23 cellular contexts compared by ENCODE assay signal in the genomic region with DNA sequence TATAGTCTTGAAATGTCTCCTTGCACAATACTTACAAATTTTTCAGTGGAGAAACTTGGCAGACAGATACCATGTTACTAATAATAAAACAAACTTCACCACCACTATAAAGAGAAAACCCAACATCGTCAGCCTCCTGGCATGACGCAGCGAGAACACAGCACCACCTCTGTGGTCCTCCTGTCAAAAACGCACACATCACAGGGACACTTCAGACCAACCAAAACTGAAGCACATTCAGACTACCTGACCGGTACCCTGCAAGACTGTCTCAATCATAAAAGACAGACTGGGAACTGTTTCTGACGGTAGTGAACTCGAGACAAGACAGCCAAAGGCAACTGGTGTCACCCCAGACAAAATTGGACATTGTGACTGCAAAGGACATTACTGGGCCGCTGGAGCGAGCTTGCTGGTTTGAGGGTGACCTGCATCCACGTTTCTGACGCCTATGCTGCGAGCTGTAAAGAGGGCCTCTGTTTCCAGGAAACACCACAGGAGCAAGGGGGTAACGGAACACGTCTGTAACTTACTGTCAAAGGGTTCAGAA. TPM values are rescaled to one million over a fixed set of nuclear protein-coding genes. Genes with fewer than 3 reads are reported as not detected.
DNase-seq lines count a peak whose midpoint lies in the region; ATAC-seq, FAIRE-seq and TF ChIP-seq lines count a peak whose summit lies in the region.
"Had no signal": no experiment of that assay in that cellular context is flagged by ENCODE, and none has a peak within 500 bp of the region (broad histone marks: within the 10 kb centered on the region; RNA-seq: fewer than 3 reads in every experiment).

No MANE protein-coding gene starts in this region.

- H2AFZ ChIP-seq in H1 (ENCODE audit: low read length): no peak overlapping the region

- H2BK15ac ChIP-seq in H1 (ENCODE audit: low read length): no peak overlapping the region

- DNase-seq in GM12892 (ENCODE audit: insufficient read length) (no peak), H1 (ENCODE audit: low read depth in 1 of 2, low spot score in 2 of 2) (no peak), right atrium auricular region (ENCODE audit: low spot score) (peak; percentile 62), transverse colon (no peak), erythroblast (lab: John Stamatoyannopoulos, UW) (no peak)
- no peak for DNase-seq in stimulated activated effector memory CD8-positive, alpha-beta T cell treated with anti-CD3 and anti-CD28 coated beads, Interleukin-12 subunit alpha, Interleukin-12 subunit beta, amount 100 ng/mL, for 72 hours (ENCODE audit: low spot score in 2 of 2)
- DNase-seq in CD4-positive, alpha-beta T cell: no peak
- DNase-seq: activated CD4-positive, CD25-positive, alpha-beta regulatory T cell treated with anti-CD3 and anti-CD28 coated beads, Interleukin-2, amount 50 U/mL, for 72 hours; activated effector memory CD4-positive, alpha-beta T cell treated with Interleukin-2 at 50 U/mL for 16 hours; AML-193; Caco-2; KBM-7; left lung; NCI-H1092; NCI-H526; SJCRH30; stimulated activated CD4-positive, alpha-beta T cell treated with anti-CD3 and anti-CD28 coated beads, Interleukin-4, amount 100 ng/mL, for 24 hours; T1000 had no signal

- peak; percentile 39; the same call in 1 of the 2 replicates for TF ChIP-seq POLR2A in GM12892 (IDR thresholded peaks at IDR 0.05; ENCODE audit: low read depth, low read length)
- peak in 1 of 2 experiments; percentile 39; a peak in 1 of 3 replicates for TF ChIP-seq POLR2A in H1 (IDR thresholded peaks at IDR 0.05; ENCODE audit: control extremely low read depth in 1 of 2, low read depth in 2 of 2, low read length in 2 of 2)
- no peak for TF ChIP-seq POLR2A in transverse colon (IDR thresholded peaks at IDR 0.05)
- no peak for TF ChIP-seq POLR2A in erythroblast (IDR thresholded peaks at IDR 0.05; ENCODE audit: low read length)

- no peaks in the 10 kb centered on the region for H3K27me3 ChIP-seq in H1 (replicated peaks in 1 of 4; ENCODE audit: control insufficient read depth in 3 of 4, extremely low read depth in 1 of 4, insufficient read depth in 3 of 4, low read length in 3 of 4)
- no peaks in the 10 kb centered on the region for H3K27me3 ChIP-seq in right atrium auricular region
- H3K27me3 ChIP-seq in CD4-positive, alpha-beta T cell (ENCODE audit: control insufficient read depth, insufficient read depth, low read length): no peaks in the 10 kb centered on the region
- H3K27me3 ChIP-seq in transverse colon: no peaks in the 10 kb centered on the region
- H3K27me3 ChIP-seq: left lung, neutrophil, SJCRH30 had no signal

- no peak overlapping the region for H3K4ac ChIP-seq in H1 (replicated peaks; ENCODE audit: insufficient read length, low read depth, low read length)

- H4K8ac ChIP-seq in H1 (ENCODE audit: extremely low read depth, insufficient read depth, low read length): no peak overlapping the region

- TF ChIP-seq RAD21 in H1 (IDR thresholded peaks at IDR 0.05 in 1 of 2, conservative IDR thresholded peaks at IDR 0.05 in 1 of 2; ENCODE audit: low read depth in 2 of 2, low read length in 2 of 2): no peak

- H3K4me1 ChIP-seq in H1 (replicated peaks in 1 of 4; ENCODE audit: control insufficient read depth in 3 of 4, insufficient read depth in 4 of 4, low read length in 3 of 4): no peaks in the 10 kb centered on the region
- H3K4me1 ChIP-seq in right atrium auricular region: no peaks in the 10 kb centered on the region
- no peaks in the 10 kb centered on the region for H3K4me1 ChIP-seq in transverse colon
- H3K4me1 ChIP-seq: Caco-2, left lung, SJCRH30 had no signal

- no peak overlapping the region for H4K5ac ChIP-seq in H1 (ENCODE audit: insufficient read length, low read depth, low read length)

- H3K4me3 Mint-ChIP-seq in stimulated activated effector memory CD8-positive, alpha-beta T cell treated with anti-CD3 and anti-CD28 coated beads, Interleukin-12 subunit alpha, Interleukin-12 subunit beta, amount 100 ng/mL, for 72 hours: no peak overlapping the region
- no peak overlapping the region for H3K4me3 Mint-ChIP-seq in CD4-positive, alpha-beta T cell
- H3K4me3 Mint-ChIP-seq: dendritic cell treated with granulocyte-macrophage colony-stimulating factor and Interleukin-4, amounts not matched to agents 40 ng/mL and 50 ng/mL, for 4 days had no signal

- TF ChIP-seq EP300 in H1 (IDR thresholded peaks at IDR 0.05; ENCODE audit: borderline replicate concordance in 1 of 2, low read depth in 2 of 2, low read length in 2 of 2): no peak
- no peak for TF ChIP-seq EP300 in transverse colon (IDR thresholded peaks at IDR 0.05; ENCODE audit: low read depth)

- 87% methylated on average over 14 of the region's 14 CpGs; no CpG with 5 or more reads in 1 of the 2 experiments for WGBS in H1 (ENCODE audit: extremely low coverage in 1 of 2, insufficient coverage in 1 of 2, insufficient read length in 1 of 2, insufficient replicate concordance in 2 of 2, low coverage in 1 of 2, low lambda C conversion rate in 2 of 2, missing lambda C conversion rate in 1 of 2), 2 experiments
- 71 to 82% methylated on average over 2 to 14 of the region's 14 CpGs for WGBS in transverse colon (ENCODE audit: low coverage in 1 of 2), 2 donors

- H2BK12ac ChIP-seq in H1 (ENCODE audit: low read depth, low read length): no peak overlapping the region

- H3K23ac ChIP-seq in H1 (ENCODE audit: insufficient read length): no peak overlapping the region

- CTCF ChIA-PET in H1 (lab: Charles Lee; ENCODE audit: partially characterized antibody): interaction anchor here (0.7 kb wide), 1 partner anchor 141 kb away, joined by 3 read pairs; no protein-coding TSS in a partner anchor
- CTCF ChIA-PET in CD4-positive, alpha-beta T cell (lab: Charles Lee): no interaction called here

- intact Hi-C loops in CD4-positive, alpha-beta T cell (cut with DNase I, micrococcal nuclease): no loop called here
- intact Hi-C loops in transverse colon (cut with DNase I; ENCODE audit: low total_unique reads): no loop called here

- peaks cover 27 to 61% (median 45%) of the 10 kb centered on the region in 4 experiments for H3K36me3 ChIP-seq in H1 (ENCODE audit: control insufficient read depth in 2 of 4, insufficient read depth in 4 of 4, low read length in 3 of 4)
- peaks cover 48% of the 10 kb centered on the region for H3K36me3 ChIP-seq in right atrium auricular region
- peaks cover 0 to 43% (median 19%) of the 10 kb centered on the region in 4 donors for H3K36me3 ChIP-seq in transverse colon

- ATAC-seq in stimulated activated effector memory CD8-positive, alpha-beta T cell treated with anti-CD3 and anti-CD28 coated beads, Interleukin-12 subunit alpha, Interleukin-12 subunit beta, amount 100 ng/mL, for 72 hours: no peak
- no peak for ATAC-seq in GM21717 (IDR thresholded peaks at IDR 0.05; ENCODE audit: unreplicated experiment)
- ATAC-seq in CD4-positive, alpha-beta T cell (ENCODE audit: poor library complexity): no peak
- ATAC-seq: esophagus mucosa, left lung had no signal

- no peak overlapping the region for H2BK5ac ChIP-seq in H1 (ENCODE audit: low read depth, low read length)

- in situ Hi-C loops in transverse colon (cut with MboI; ENCODE audit: low pct_ligation_motif_present in 1 of 4, low pct_unique_long_range_greater_than_20kb in 1 of 4, low sequenced_read_pairs in 3 of 4): loop anchor here in 1 of 4 donors (25.0 kb wide), 1 partner anchor 1111 kb away; no protein-coding TSS in a partner anchor

- TF ChIP-seq CTCF in H1 (IDR thresholded peaks at IDR 0.05; ENCODE audit: control extremely low read depth in 1 of 3, insufficient read depth in 1 of 3, low read depth in 1 of 3, low read length in 3 of 3) (no peak), right atrium auricular region (IDR thresholded peaks at IDR 0.05) (no peak), transverse colon (IDR thresholded peaks at IDR 0.05) (no peak)
- TF ChIP-seq CTCF in CD4-positive, alpha-beta T cell (IDR thresholded peaks at IDR 0.05): no peak

- H3K27ac Mint-ChIP-seq in stimulated activated effector memory CD8-positive, alpha-beta T cell treated with anti-CD3 and anti-CD28 coated beads, Interleukin-12 subunit alpha, Interleukin-12 subunit beta, amount 100 ng/mL, for 72 hours: peak overlapping the region; percentile 53
- no peak overlapping the region for H3K27ac Mint-ChIP-seq in CD4-positive, alpha-beta T cell
- H3K27ac Mint-ChIP-seq: dendritic cell treated with granulocyte-macrophage colony-stimulating factor and Interleukin-4, amounts not matched to agents 40 ng/mL and 50 ng/mL, for 4 days had no signal

- H3K4me2 ChIP-seq in H1 (ENCODE audit: insufficient read depth in 1 of 2, low read depth in 2 of 2, low read length in 2 of 2): no peak overlapping the region

- H3K4me3 ChIP-seq in H1 (ENCODE audit: extremely low read depth in 1 of 4, insufficient read depth in 2 of 4, low read depth in 3 of 4, low read length in 4 of 4) (no peak overlapping the region), right atrium auricular region (no peak overlapping the region), transverse colon (no peak overlapping the region)
- H3K4me3 ChIP-seq: left lung, SJCRH30, skin epidermis had no signal

- no peak overlapping the region for H4K91ac ChIP-seq in H1 (replicated peaks; ENCODE audit: insufficient read length, low read length)

- H2BK20ac ChIP-seq in H1 (ENCODE audit: low read length): no peak overlapping the region

- no peaks in the 10 kb centered on the region for H3K27me3 Mint-ChIP-seq in CD4-positive, alpha-beta T cell
- H3K27me3 Mint-ChIP-seq: dendritic cell treated with granulocyte-macrophage colony-stimulating factor and Interleukin-4, amounts not matched to agents 40 ng/mL and 50 ng/mL, for 4 days had no signal

- no peaks in the 10 kb centered on the region for H3K9me3 ChIP-seq in H1 (ENCODE audit: insufficient read depth in 2 of 2, low read depth in 1 of 2, low read length in 1 of 2)
- H3K9me3 ChIP-seq in right atrium auricular region: no peaks in the 10 kb centered on the region
- no peaks in the 10 kb centered on the region for H3K9me3 ChIP-seq in CD4-positive, alpha-beta T cell (ENCODE audit: control insufficient read depth, low read length)
- H3K9me3 ChIP-seq in transverse colon: no peaks in the 10 kb centered on the region
- H3K9me3 ChIP-seq: Caco-2, left lung, neutrophil, SJCRH30 had no signal

- H4K20me1 ChIP-seq in H1 (replicated peaks in 1 of 2; ENCODE audit: control insufficient read depth in 1 of 2, insufficient read depth in 2 of 2, low read length in 2 of 2): peaks cover 6 to 7% of the 10 kb centered on the region in 2 experiments

- no peak overlapping the region for H3K14ac ChIP-seq in H1 (ENCODE audit: insufficient read length)

- no peak overlapping the region for H3K56ac ChIP-seq in H1 (replicated peaks; ENCODE audit: insufficient read length, low read depth, low read length)

- H3K79me2 ChIP-seq in H1 (ENCODE audit: control insufficient read depth in 1 of 2, insufficient read depth in 2 of 2, low read length in 2 of 2): no peaks in the 10 kb centered on the region

- H3K36me3 Mint-ChIP-seq in stimulated activated effector memory CD8-positive, alpha-beta T cell treated with anti-CD3 and anti-CD28 coated beads, Interleukin-12 subunit alpha, Interleukin-12 subunit beta, amount 100 ng/mL, for 72 hours: peaks cover 66% of the 10 kb centered on the region
- peaks cover 77% of the 10 kb centered on the region for H3K36me3 Mint-ChIP-seq in CD4-positive, alpha-beta T cell (ENCODE audit: low read depth)

- no peaks in the 10 kb centered on the region for H3K4me1 Mint-ChIP-seq in stimulated activated effector memory CD8-positive, alpha-beta T cell treated with anti-CD3 and anti-CD28 coated beads, Interleukin-12 subunit alpha, Interleukin-12 subunit beta, amount 100 ng/mL, for 72 hours
- H3K4me1 Mint-ChIP-seq in CD4-positive, alpha-beta T cell (ENCODE audit: low read depth): no peaks in the 10 kb centered on the region

- FAIRE-seq in GM12892 (lab: Jason Lieb, UNC) (no peak), H1 (lab: Jason Lieb, UNC) (no peak)

- no peak overlapping the region for H3K9ac ChIP-seq in H1 (replicated peaks in 1 of 4; ENCODE audit: extremely low read depth in 1 of 4, low read depth in 3 of 4, low read length in 3 of 4)

- H3K23me2 ChIP-seq in H1 (ENCODE audit: low read depth, low read length): no peaks in the 10 kb centered on the region

- no peak overlapping the region for H2AK5ac ChIP-seq in H1 (ENCODE audit: low read depth, low read length)

- no peak overlapping the region for H2BK120ac ChIP-seq in H1 (replicated peaks; ENCODE audit: low read depth, low read length)

- POLR2A ChIA-PET in H1 (lab: Charles Lee; ENCODE audit: partially characterized antibody): interaction anchor here (0.7 to 2.3 kb wide), 5 partner anchors 10 to 30 kb away, joined by 3 to 7 read pairs (median 3); no protein-coding TSS in a partner anchor
- POLR2A ChIA-PET in CD4-positive, alpha-beta T cell (lab: Charles Lee): no interaction called here

- no peak overlapping the region for H3K18ac ChIP-seq in H1 (ENCODE audit: extremely low read depth, low read length)

- H3K27ac ChIP-seq in H1 (ENCODE audit: low read depth, low read length): no peak overlapping the region
- H3K27ac ChIP-seq in right atrium auricular region: peak overlapping the region; percentile 49 to 75
- no peak overlapping the region for H3K27ac ChIP-seq in CD4-positive, alpha-beta T cell (ENCODE audit: low read depth, low read length)
- H3K27ac ChIP-seq in transverse colon: no peak overlapping the region
- H3K27ac ChIP-seq: left lung, neutrophil, SJCRH30, skin epidermis had no signal

- H3K79me1 ChIP-seq in H1 (ENCODE audit: low read depth, low read length): no peaks in the 10 kb centered on the region

- H3K9me3 Mint-ChIP-seq in stimulated activated effector memory CD8-positive, alpha-beta T cell treated with anti-CD3 and anti-CD28 coated beads, Interleukin-12 subunit alpha, Interleukin-12 subunit beta, amount 100 ng/mL, for 72 hours: no peaks in the 10 kb centered on the region
- H3K9me3 Mint-ChIP-seq in CD4-positive, alpha-beta T cell: no peaks in the 10 kb centered on the region
- H3K9me3 Mint-ChIP-seq: dendritic cell treated with granulocyte-macrophage colony-stimulating factor and Interleukin-4, amounts not matched to agents 40 ng/mL and 50 ng/mL, for 4 days had no signal

RNA-seq across cellular contexts. Expression of gene NSUN2, which starts 34.4 kb away (rescaled TPM):
- polyA plus RNA-seq in GM12892 (2012; ENCODE audit: missing spikeins): 61.9 TPM
- 94.7 and 96.5 TPM in 2 replicates for total RNA-seq in H1 (2021; fragmentation: NEBNext Ultra II Directional; extraction: Animal tissue kit (Norgen Biotek cat#: 25700))
- 43.2 and 47.3 TPM in 2 replicates for polyA plus RNA-seq in H1 (2011; rRNA removed)
- 70.0 TPM for polyA plus RNA-seq in H1 (2011; cell fraction: cytosol; rRNA removed)
- polyA plus RNA-seq in H1 (2011; cell fraction: nucleus; rRNA removed): 71.3 TPM
- polyA plus RNA-seq in H1 (2012, experiment 1 of 2): 67.4 to 93.5 TPM (median 80.4 TPM) in 4 replicates
- 8.8 TPM for polyA plus RNA-seq in H1 (2012, experiment 2 of 2)
- 50.2 TPM for polyA plus RNA-seq in H1 (2013, experiment 1 of 2)
- 50.1 TPM for polyA plus RNA-seq in H1 (2013, experiment 2 of 2)
- 57.6 and 58.2 TPM in 2 replicates for polyA minus RNA-seq in H1 (2011; rRNA and poly(A)+ RNA removed)
- 47.3 TPM for polyA minus RNA-seq in H1 (2011; cell fraction: cytosol; rRNA and poly(A)+ RNA removed)
- 63.4 TPM for polyA minus RNA-seq in H1 (2011; cell fraction: nucleus; rRNA and poly(A)+ RNA removed)
- 10 to 100 TPM; 21.2 to 21.4 TPM for total RNA-seq in right atrium auricular region
- 10 to 100 TPM; 48.3 to 50.8 TPM for total RNA-seq in CD4-positive, alpha-beta T cell
- total RNA-seq in transverse colon: 10 to 100 TPM; 29.9 to 77.1 (median 51.7) TPM

RNA-seq across cellular contexts. Expression of gene SRD5A1, which starts 34.8 kb away (rescaled TPM):
- 6.5 TPM for polyA plus RNA-seq in GM12892 (2012; ENCODE audit: missing spikeins)
- total RNA-seq in H1 (2021; fragmentation: NEBNext Ultra II Directional; extraction: Animal tissue kit (Norgen Biotek cat#: 25700)): 36.7 and 42.4 TPM in 2 replicates
- 34.7 and 63.2 TPM in 2 replicates for polyA plus RNA-seq in H1 (2011; rRNA removed)
- polyA plus RNA-seq in H1 (2011; cell fraction: cytosol; rRNA removed): 36.1 TPM
- 38.1 TPM for polyA plus RNA-seq in H1 (2011; cell fraction: nucleus; rRNA removed)
- polyA plus RNA-seq in H1 (2012, experiment 1 of 2): 11.4 to 25.4 TPM (median 20.5 TPM) in 4 replicates
- polyA plus RNA-seq in H1 (2012, experiment 2 of 2): 14.8 TPM
- polyA plus RNA-seq in H1 (2013, experiment 1 of 2): 13.8 TPM
- polyA plus RNA-seq in H1 (2013, experiment 2 of 2): 13.4 TPM
- 16.2 and 25.7 TPM in 2 replicates for polyA minus RNA-seq in H1 (2011; rRNA and poly(A)+ RNA removed)
- polyA minus RNA-seq in H1 (2011; cell fraction: cytosol; rRNA and poly(A)+ RNA removed): 34.1 TPM
- polyA minus RNA-seq in H1 (2011; cell fraction: nucleus; rRNA and poly(A)+ RNA removed): 17.4 TPM
- 1 to 10 TPM in 1 of 2 donors, under 1 TPM in 1; 0.67 to 1.2 TPM for total RNA-seq in right atrium auricular region
- 1 to 10 TPM; 2.3 to 3.0 TPM for total RNA-seq in CD4-positive, alpha-beta T cell
- 10 to 100 TPM in 3 of 4 donors, 1 to 10 TPM in 1; 9.0 to 79.8 (median 17.0) TPM for total RNA-seq in transverse colon

Comparison
In these comparisons a context has a peak if more than half of its experiments do, and no peak if none do; other contexts are left out.
1. H3K27ac ChIP-seq: peak in right atrium auricular region (2 of 2); none in H1 (single experiment), CD4-positive, alpha-beta T cell (single experiment) and transverse colon (0 of 4).